Comparison of ENCODE assay signal across 12 cellular contexts in genomic region chr14:51304956-51305355, GRCh38.
DNase-seq lines count a peak whose midpoint lies in the region; ATAC-seq and TF ChIP-seq lines count a peak whose summit lies in the region.
"Had no signal": no experiment of that assay in that cellular context is flagged by ENCODE, and none has a peak within 500 bp of the region (broad histone marks: within the 10 kb centered on the region; RNA-seq: fewer than 3 reads in every experiment).

No MANE protein-coding gene starts in this region.

- intact Hi-C loops in OCI-LY7 (cut with micrococcal nuclease; ENCODE audit: unreplicated experiment): no loop called here

- no peak for TF ChIP-seq CTCF in OCI-LY7 (conservative IDR thresholded peaks at IDR 0.05; ENCODE audit: low read length)

- no peaks in the 10 kb centered on the region for H4K20me1 ChIP-seq in OCI-LY7 (ENCODE audit: insufficient read depth, low read length)

- CTCF ChIA-PET in OCI-LY7 (lab: Charles Lee; ENCODE audit: unreplicated experiment): no interaction called here

- H3K36me3 ChIP-seq in OCI-LY7 (ENCODE audit: insufficient read depth, low read length): no peaks in the 10 kb centered on the region

- H3K4me1 ChIP-seq in OCI-LY7 (ENCODE audit: insufficient read depth, low read length, poor library complexity, severe bottlenecking): no peaks in the 10 kb centered on the region

- no peak overlapping the region for H3K4me3 ChIP-seq in skin epidermis
- H3K4me3 ChIP-seq in OCI-LY7 (ENCODE audit: low read depth, low read length, poor library complexity, severe bottlenecking): no peak overlapping the region

- H2AFZ ChIP-seq in OCI-LY7 (ENCODE audit: low read length): no peak overlapping the region

- no peak overlapping the region for H3K4me2 ChIP-seq in OCI-LY7 (ENCODE audit: low read length)

- no peak for DNase-seq in activated CD4-positive, CD25-positive, alpha-beta regulatory T cell (lab: John Stamatoyannopoulos, UW)
- peak; percentile 82 for DNase-seq in fibroblast of gingiva (ENCODE audit: low read depth)
- DNase-seq in NCI-H2107 treated with DMSO at 0.1 percent for 48 hours (lab: John Stamatoyannopoulos, UW; ENCODE audit: unreplicated experiment): no peak
- no peak for DNase-seq in OCI-LY7 (ENCODE audit: low spot score)
- DNase-seq: activated CD4-positive, alpha-beta memory T cell treated with anti-CD3 and anti-CD28 coated beads, Interleukin-2, amount 10 ng/mL, durations not matched to agents 7 days and 5 days; AML-193; cerebellar nuclear complex; NCI-H146 had no signal

- H3K27ac ChIP-seq in skin epidermis (peak overlapping the region in 14 of 21 experiments; percentile 8 to 78 (median 57)), OCI-LY7 (ENCODE audit: low read depth, low read length, poor library complexity, severe bottlenecking) (no peak overlapping the region)

- POLR2A ChIA-PET in OCI-LY7 (lab: Charles Lee): no interaction called here

- no peaks in the 10 kb centered on the region for H3K9me2 ChIP-seq in OCI-LY7 (ENCODE audit: insufficient read depth, low read length)

- ATAC-seq in activated CD4-positive, CD25-positive, alpha-beta regulatory T cell treated with anti-CD3 and anti-CD28 coated beads, Interleukin-2, amount 50 U/mL, for 24 hours: peak; percentile 37 to 40
- ATAC-seq in SK-N-SH treated with all-trans-retinoic acid at 6 μM for 48 hours (peak; percentile 95), GM21825 (IDR thresholded peaks at IDR 0.05; ENCODE audit: unreplicated experiment) (no peak)

- BruUV-seq in OCI-LY7 (replicated peaks; lab: Mats Ljungman, UMichigan): no TSS peak

- no peaks in the 10 kb centered on the region for H3K79me2 ChIP-seq in OCI-LY7 (ENCODE audit: insufficient read depth, low read depth, low read length)

- H3K9me3 ChIP-seq in OCI-LY7 (ENCODE audit: low read length): no peaks in the 10 kb centered on the region

TF ChIP-seq in SK-N-SH treated with all-trans-retinoic acid at 6 μM for 48 hours, 23 proteins besides CTCF, POLR2A, EP300 and RAD21:
- TF ChIP-seq, protein P1, sequence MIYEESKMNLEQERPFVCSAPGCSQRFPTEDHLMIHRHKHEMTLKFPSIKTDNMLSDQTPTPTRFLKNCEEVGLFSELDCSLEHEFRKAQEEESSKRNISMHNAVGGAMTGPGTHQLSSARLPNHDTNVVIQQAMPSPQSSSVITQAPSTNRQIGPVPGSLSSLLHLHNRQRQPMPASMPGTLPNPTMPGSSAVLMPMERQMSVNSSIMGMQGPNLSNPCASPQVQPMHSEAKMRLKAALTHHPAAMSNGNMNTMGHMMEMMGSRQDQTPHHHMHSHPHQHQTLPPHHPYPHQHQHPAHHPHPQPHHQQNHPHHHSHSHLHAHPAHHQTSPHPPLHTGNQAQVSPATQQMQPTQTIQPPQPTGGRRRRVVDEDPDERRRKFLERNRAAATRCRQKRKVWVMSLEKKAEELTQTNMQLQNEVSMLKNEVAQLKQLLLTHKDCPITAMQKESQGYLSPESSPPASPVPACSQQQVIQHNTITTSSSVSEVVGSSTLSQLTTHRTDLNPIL (CRISPR knock-in tag; IDR thresholded peaks at IDR 0.05; ENCODE audit: low read depth): no peak
- TF ChIP-seq OSR1 (CRISPR knock-in tag; IDR thresholded peaks at IDR 0.05) (no peak), GLIS3 (CRISPR knock-in tag; IDR thresholded peaks at IDR 0.05) (no peak), ZFP30 (CRISPR knock-in tag; IDR thresholded peaks at IDR 0.05) (no peak), BACH2 (CRISPR knock-in tag; IDR thresholded peaks at IDR 0.05; ENCODE audit: borderline replicate concordance) (no peak), PPARA (CRISPR knock-in tag; IDR thresholded peaks at IDR 0.05; ENCODE audit: borderline replicate concordance) (no peak), ESRRG (CRISPR knock-in tag; IDR thresholded peaks at IDR 0.05) (no peak), ZNF8 (CRISPR knock-in tag; IDR thresholded peaks at IDR 0.05) (no peak), RARB (CRISPR knock-in tag; IDR thresholded peaks at IDR 0.05) (no peak), TCF4 (CRISPR knock-in tag; IDR thresholded peaks at IDR 0.05; ENCODE audit: borderline replicate concordance) (no peak)
- TF ChIP-seq, protein P2, sequence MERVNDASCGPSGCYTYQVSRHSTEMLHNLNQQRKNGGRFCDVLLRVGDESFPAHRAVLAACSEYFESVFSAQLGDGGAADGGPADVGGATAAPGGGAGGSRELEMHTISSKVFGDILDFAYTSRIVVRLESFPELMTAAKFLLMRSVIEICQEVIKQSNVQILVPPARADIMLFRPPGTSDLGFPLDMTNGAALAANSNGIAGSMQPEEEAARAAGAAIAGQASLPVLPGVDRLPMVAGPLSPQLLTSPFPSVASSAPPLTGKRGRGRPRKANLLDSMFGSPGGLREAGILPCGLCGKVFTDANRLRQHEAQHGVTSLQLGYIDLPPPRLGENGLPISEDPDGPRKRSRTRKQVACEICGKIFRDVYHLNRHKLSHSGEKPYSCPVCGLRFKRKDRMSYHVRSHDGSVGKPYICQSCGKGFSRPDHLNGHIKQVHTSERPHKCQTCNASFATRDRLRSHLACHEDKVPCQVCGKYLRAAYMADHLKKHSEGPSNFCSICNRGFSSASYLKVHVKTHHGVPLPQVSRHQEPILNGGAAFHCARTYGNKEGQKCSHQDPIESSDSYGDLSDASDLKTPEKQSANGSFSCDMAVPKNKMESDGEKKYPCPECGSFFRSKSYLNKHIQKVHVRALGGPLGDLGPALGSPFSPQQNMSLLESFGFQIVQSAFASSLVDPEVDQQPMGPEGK (CRISPR knock-in tag; IDR thresholded peaks at IDR 0.05; ENCODE audit: borderline replicate concordance): no peak
- TF ChIP-seq, protein P3, sequence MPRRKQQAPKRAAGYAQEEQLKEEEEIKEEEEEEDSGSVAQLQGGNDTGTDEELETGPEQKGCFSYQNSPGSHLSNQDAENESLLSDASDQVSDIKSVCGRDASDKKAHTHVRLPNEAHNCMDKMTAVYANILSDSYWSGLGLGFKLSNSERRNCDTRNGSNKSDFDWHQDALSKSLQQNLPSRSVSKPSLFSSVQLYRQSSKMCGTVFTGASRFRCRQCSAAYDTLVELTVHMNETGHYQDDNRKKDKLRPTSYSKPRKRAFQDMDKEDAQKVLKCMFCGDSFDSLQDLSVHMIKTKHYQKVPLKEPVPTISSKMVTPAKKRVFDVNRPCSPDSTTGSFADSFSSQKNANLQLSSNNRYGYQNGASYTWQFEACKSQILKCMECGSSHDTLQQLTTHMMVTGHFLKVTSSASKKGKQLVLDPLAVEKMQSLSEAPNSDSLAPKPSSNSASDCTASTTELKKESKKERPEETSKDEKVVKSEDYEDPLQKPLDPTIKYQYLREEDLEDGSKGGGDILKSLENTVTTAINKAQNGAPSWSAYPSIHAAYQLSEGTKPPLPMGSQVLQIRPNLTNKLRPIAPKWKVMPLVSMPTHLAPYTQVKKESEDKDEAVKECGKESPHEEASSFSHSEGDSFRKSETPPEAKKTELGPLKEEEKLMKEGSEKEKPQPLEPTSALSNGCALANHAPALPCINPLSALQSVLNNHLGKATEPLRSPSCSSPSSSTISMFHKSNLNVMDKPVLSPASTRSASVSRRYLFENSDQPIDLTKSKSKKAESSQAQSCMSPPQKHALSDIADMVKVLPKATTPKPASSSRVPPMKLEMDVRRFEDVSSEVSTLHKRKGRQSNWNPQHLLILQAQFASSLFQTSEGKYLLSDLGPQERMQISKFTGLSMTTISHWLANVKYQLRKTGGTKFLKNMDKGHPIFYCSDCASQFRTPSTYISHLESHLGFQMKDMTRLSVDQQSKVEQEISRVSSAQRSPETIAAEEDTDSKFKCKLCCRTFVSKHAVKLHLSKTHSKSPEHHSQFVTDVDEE (CRISPR knock-in tag; IDR thresholded peaks at IDR 0.05): no peak
- TF ChIP-seq, protein P4, sequence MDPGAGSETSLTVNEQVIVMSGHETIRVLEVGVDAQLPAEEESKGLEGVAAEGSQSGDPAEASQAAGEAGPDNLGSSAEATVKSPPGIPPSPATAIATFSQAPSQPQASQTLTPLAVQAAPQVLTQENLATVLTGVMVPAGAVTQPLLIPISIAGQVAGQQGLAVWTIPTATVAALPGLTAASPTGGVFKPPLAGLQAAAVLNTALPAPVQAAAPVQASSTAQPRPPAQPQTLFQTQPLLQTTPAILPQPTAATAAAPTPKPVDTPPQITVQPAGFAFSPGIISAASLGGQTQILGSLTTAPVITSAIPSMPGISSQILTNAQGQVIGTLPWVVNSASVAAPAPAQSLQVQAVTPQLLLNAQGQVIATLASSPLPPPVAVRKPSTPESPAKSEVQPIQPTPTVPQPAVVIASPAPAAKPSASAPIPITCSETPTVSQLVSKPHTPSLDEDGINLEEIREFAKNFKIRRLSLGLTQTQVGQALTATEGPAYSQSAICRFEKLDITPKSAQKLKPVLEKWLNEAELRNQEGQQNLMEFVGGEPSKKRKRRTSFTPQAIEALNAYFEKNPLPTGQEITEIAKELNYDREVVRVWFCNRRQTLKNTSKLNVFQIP (CRISPR knock-in tag; IDR thresholded peaks at IDR 0.05; ENCODE audit: borderline replicate concordance, low read depth): no peak
